Comparison of ENCODE assay signal across 17 cellular contexts in genomic region chr5:159887050-159887449, GRCh38. TPM values are rescaled to one million over a fixed set of nuclear protein-coding genes. Genes with fewer than 3 reads are reported as not detected.
"Had no signal": no experiment of that assay in that cellular context is flagged by ENCODE, and none has a peak within 500 bp of the region (broad histone marks: within the 10 kb centered on the region; RNA-seq: fewer than 3 reads in every experiment).

No MANE protein-coding gene starts in this region.

- H3K4me1 ChIP-seq: spleen had no signal

- H3K4me3 ChIP-seq: coronary artery, spleen, thoracic aorta, upper lobe of left lung had no signal

- ATAC-seq: activated CD8-positive, alpha-beta T cell treated with anti-CD3 and anti-CD28 coated beads, Interleukin-2, amount 10 ng/mL, durations not matched to agents 7 days and 5 days; activated naive CD8-positive, alpha-beta T cell treated with anti-CD3 and anti-CD28 coated beads, Interleukin-2, amount 50 U/mL, for 24 hours; left lobe of liver; stimulated activated memory B cell treated with anti-CD40 and anti-IgM and Interleukin-4, amounts not matched to agents 10 μg/mL and 1 μg/mL and 100 μg/mL, for 72 hours had no signal

- DNase-seq: activated CD4-positive, alpha-beta T cell treated with anti-CD3 and anti-CD28 coated beads, Interleukin-2, amount 10 ng/mL, durations not matched to agents 24 days and 14 days; activated CD8-positive, alpha-beta T cell treated with anti-CD3 and anti-CD28 coated beads, Interleukin-2, amount 10 ng/mL, durations not matched to agents 7 days and 5 days; activated effector memory CD4-positive, alpha-beta T cell treated with Interleukin-2 at 50 U/mL for 16 hours; activated naive CD4-positive, alpha-beta T cell treated with anti-CD3 and anti-CD28 coated beads, Interleukin-2, amount 10 ng/mL, durations not matched to agents 7 days and 5 days; activated naive CD8-positive, alpha-beta T cell treated with anti-CD3 and anti-CD28 coated beads, Interleukin-2, amount 50 U/mL, for 24 hours; activated T-cell treated with anti-CD3 and anti-CD28 coated beads, Interleukin-2, amount 50 U/mL, for 48 hours; anterior cingulate cortex; nephron progenitor cell; nucleus accumbens; retina; spleen; stimulated activated CD4-positive, alpha-beta T cell treated with anti-CD3 and anti-CD28 coated beads, Interleukin-4, amount 100 ng/mL, for 4 hours; upper lobe of left lung had no signal

- H3K27ac ChIP-seq: coronary artery, spleen, thoracic aorta, upper lobe of left lung had no signal

- H3K36me3 ChIP-seq: spleen, thoracic aorta, upper lobe of left lung had no signal

- H3K27me3 ChIP-seq: upper lobe of left lung had no signal

- H3K9me3 ChIP-seq: spleen, thoracic aorta, upper lobe of left lung had no signal

RNA-seq across cellular contexts. Expression of gene ADRA1B, which starts 29.2 kb away (rescaled TPM):
- total RNA-seq: activated CD4-positive, alpha-beta T cell treated with anti-CD3 and anti-CD28 coated beads, Interleukin-2, amount 10 ng/mL, durations not matched to agents 24 days and 14 days; activated CD8-positive, alpha-beta T cell treated with anti-CD3 and anti-CD28 coated beads, Interleukin-2, amount 10 ng/mL, durations not matched to agents 7 days and 5 days had no signal
